13 cellular contexts compared by ENCODE assay signal in the genomic region with DNA sequence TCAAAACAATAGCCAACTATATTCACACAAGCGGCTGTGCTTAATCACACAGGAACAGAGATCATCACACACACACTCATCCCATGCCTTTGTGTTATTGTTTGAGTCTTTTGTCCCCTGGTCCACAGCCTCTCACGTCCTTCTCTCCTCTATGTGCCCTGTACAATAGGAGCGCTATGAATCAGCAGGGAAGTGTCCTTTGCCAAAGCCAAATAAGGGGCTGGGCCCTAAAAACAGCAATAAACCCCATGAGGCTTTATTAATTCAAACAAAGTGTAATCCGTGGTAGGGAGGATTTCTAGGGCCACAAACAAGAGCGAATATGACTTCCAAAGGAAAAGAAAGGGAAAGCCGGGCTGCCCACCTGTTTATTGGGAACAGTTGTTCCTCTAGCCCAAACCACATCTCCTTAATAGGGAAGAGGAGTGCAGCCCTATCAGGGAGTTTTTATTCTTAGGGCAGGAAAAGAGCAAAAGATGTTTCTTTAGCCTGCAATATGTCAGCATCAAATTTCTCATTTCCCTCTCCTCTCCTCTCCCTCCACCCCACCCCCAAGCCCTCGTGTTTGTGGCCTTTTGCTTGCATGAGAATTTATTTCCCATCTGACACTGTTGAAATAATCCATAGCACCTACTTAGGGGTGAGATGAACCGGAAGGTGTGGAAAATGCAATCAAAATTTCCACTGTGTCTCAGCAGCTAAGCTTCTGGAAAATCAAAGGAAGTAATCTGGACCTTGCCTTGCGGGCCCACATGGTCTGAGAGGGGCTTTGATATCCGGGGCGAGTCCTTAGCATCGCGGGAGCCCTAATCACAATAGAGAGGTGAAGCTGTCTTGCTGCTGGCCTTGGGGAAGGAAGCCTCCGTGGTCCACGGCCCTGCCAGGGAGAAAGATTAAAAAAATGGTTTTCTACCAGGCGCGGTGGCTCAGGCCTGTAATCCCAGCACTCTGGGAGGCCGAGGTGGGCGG. TPM values are rescaled to one million over a fixed set of nuclear protein-coding genes. Genes with fewer than 3 reads are reported as not detected.
A peak's percentile ranks its signal among the peaks of the same experiment; 100 is the strongest.
DNase-seq lines count a peak whose midpoint lies in the region; ATAC-seq and TF ChIP-seq lines count a peak whose summit lies in the region.
"Had no signal": no experiment of that assay in that cellular context is flagged by ENCODE, and none has a peak within 500 bp of the region (broad histone marks: within the 10 kb centered on the region; RNA-seq: fewer than 3 reads in every experiment).

No MANE protein-coding gene starts in this region.

- no peaks in the 10 kb centered on the region for H3K36me3 ChIP-seq in left ventricle myocardium inferior
- H3K36me3 ChIP-seq in mucosa of descending colon (ENCODE audit: low read depth), result no peaks in the 10 kb centered on the region
- no peaks in the 10 kb centered on the region for H3K36me3 ChIP-seq in trophoblast cell (ENCODE audit: control insufficient read depth in 1 of 2, insufficient read depth in 2 of 2, low read length in 2 of 2)

- intact Hi-C loops in left ventricle myocardium inferior (cut with micrococcal nuclease) (no loop called here), left ventricle myocardium superior (cut with micrococcal nuclease) (no loop called here), mucosa of descending colon (cut with DNase I, micrococcal nuclease) (no loop called here)

- no peaks in the 10 kb centered on the region for H3K79me1 ChIP-seq in trophoblast cell (ENCODE audit: low read length)

- H3K4me1 Mint-ChIP-seq in activated T-cell treated with anti-CD3 and anti-CD28 coated beads, Interleukin-2, amount 50 U/mL, for 4 hours (ENCODE audit: low read depth), result peaks cover 2% of the 10 kb centered on the region
- H3K4me1 Mint-ChIP-seq: mesothelial cell of epicardium had no signal

- H3K9ac ChIP-seq in trophoblast cell (ENCODE audit: low read length), result no peak overlapping the region

- no peaks in the 10 kb centered on the region for H3K9me3 Mint-ChIP-seq in activated T-cell treated with anti-CD3 and anti-CD28 coated beads, Interleukin-2, amount 50 U/mL, for 4 hours

- H2BK120ac ChIP-seq in trophoblast cell (ENCODE audit: insufficient read depth, low read length, poor library complexity), result no peak overlapping the region

- no peak overlapping the region for H4K12ac ChIP-seq in trophoblast cell (ENCODE audit: low read depth, low read length)

- no peak overlapping the region for H4K91ac ChIP-seq in trophoblast cell (ENCODE audit: low read depth, low read length)

- H3K27me3 ChIP-seq in left ventricle myocardium inferior (ENCODE audit: low read depth), result no peaks in the 10 kb centered on the region
- no peaks in the 10 kb centered on the region for H3K27me3 ChIP-seq in trophoblast cell (ENCODE audit: insufficient read depth, low read length)
- H3K27me3 ChIP-seq: hepatocyte had no signal

- no peak overlapping the region for H2AK5ac ChIP-seq in trophoblast cell (ENCODE audit: low read length)

- ATAC-seq in left ventricle myocardium superior (no peak), mucosa of descending colon (peak; percentile 15)
- ATAC-seq in activated T-cell treated with anti-CD3 and anti-CD28 coated beads, Interleukin-2, amount 50 U/mL, for 4 hours, result no peak
- ATAC-seq: Right ventricle myocardium inferior had no signal

- no peaks in the 10 kb centered on the region for H3K36me3 Mint-ChIP-seq in activated T-cell treated with anti-CD3 and anti-CD28 coated beads, Interleukin-2, amount 50 U/mL, for 4 hours (ENCODE audit: insufficient read depth)
- H3K36me3 Mint-ChIP-seq: mesothelial cell of epicardium had no signal

- no peak overlapping the region for H2BK12ac ChIP-seq in trophoblast cell (ENCODE audit: low read length)

- H3K4me3 Mint-ChIP-seq in activated T-cell treated with anti-CD3 and anti-CD28 coated beads, Interleukin-2, amount 50 U/mL, for 4 hours, result no peak overlapping the region
- H3K4me3 Mint-ChIP-seq: mesothelial cell of epicardium had no signal

- H4K8ac ChIP-seq in trophoblast cell (ENCODE audit: low read depth, low read length), result no peak overlapping the region

- H3K4ac ChIP-seq in trophoblast cell (ENCODE audit: low read depth, low read length), result no peak overlapping the region

- no peak for DNase-seq in left ventricle myocardium inferior
- DNase-seq in left ventricle myocardium superior, result no peak
- DNase-seq in mucosa of descending colon, result no peak
- no peak for DNase-seq in activated T-cell treated with anti-CD3 and anti-CD28 coated beads, Interleukin-2, amount 50 U/mL, for 48 hours
- no peak for DNase-seq in trophoblast cell
- DNase-seq in activated CD4-positive, alpha-beta T cell treated with anti-CD3 and anti-CD28 coated beads, Interleukin-2, amount 50 U/mL, for 4 hours, result no peak
- no peak for DNase-seq in activated T-cell treated with anti-CD3 and anti-CD28 coated beads, Interleukin-2, amount 50 U/mL, for 4 hours
- DNase-seq: activated CD4-positive, CD25-positive, alpha-beta regulatory T cell had no signal

- H3K4me2 ChIP-seq in trophoblast cell (ENCODE audit: low read length), result no peak overlapping the region
- H3K4me2 ChIP-seq: hepatocyte had no signal

- no peaks in the 10 kb centered on the region for H3K27me3 Mint-ChIP-seq in activated T-cell treated with anti-CD3 and anti-CD28 coated beads, Interleukin-2, amount 50 U/mL, for 4 hours (ENCODE audit: low read depth)

- WGBS in trophoblast cell (ENCODE audit: extremely low coverage, insufficient coverage, insufficient read length), result no CpG with 5 or more reads among the region's 19 CpGs

- H3K9me3 ChIP-seq in left ventricle myocardium inferior (replicated peaks) (no peaks in the 10 kb centered on the region), mucosa of descending colon (no peaks in the 10 kb centered on the region), trophoblast cell (ENCODE audit: insufficient read depth, low read depth, low read length) (no peaks in the 10 kb centered on the region)

- H3K18ac ChIP-seq in trophoblast cell (ENCODE audit: low read length), result no peak overlapping the region

- peak overlapping the region; percentile 21 for H3K27ac ChIP-seq in left ventricle myocardium inferior (replicated peaks)
- peak overlapping the region; percentile 70 for H3K27ac ChIP-seq in cingulate gyrus (ENCODE audit: low read depth, low read length)
- H3K27ac ChIP-seq in trophoblast cell (ENCODE audit: low read depth, low read length), result no peak overlapping the region
- H3K27ac ChIP-seq: coronary artery, hepatocyte had no signal

- H2BK5ac ChIP-seq in trophoblast cell (ENCODE audit: low read depth, low read length, poor library complexity), result no peak overlapping the region

- H3K4me1 ChIP-seq in left ventricle myocardium inferior, result peaks cover 21% of the 10 kb centered on the region
- H3K4me1 ChIP-seq in mucosa of descending colon (ENCODE audit: low read depth), result peaks cover 5% of the 10 kb centered on the region
- H3K4me1 ChIP-seq in trophoblast cell (ENCODE audit: control insufficient read depth in 1 of 2, insufficient read depth in 2 of 2, low read length in 2 of 2), result no peaks in the 10 kb centered on the region

- no peak overlapping the region for H2AFZ ChIP-seq in trophoblast cell (ENCODE audit: insufficient read depth, low read length, poor library complexity)
- H2AFZ ChIP-seq: hepatocyte had no signal

- no peaks in the 10 kb centered on the region for H3K79me2 ChIP-seq in trophoblast cell (ENCODE audit: control insufficient read depth, insufficient read depth, low read length, poor library complexity)
- H3K79me2 ChIP-seq: hepatocyte had no signal

- no peak overlapping the region for H3K23ac ChIP-seq in trophoblast cell (ENCODE audit: low read length)

- TF ChIP-seq CTCF in left ventricle myocardium inferior (IDR thresholded peaks at IDR 0.05; ENCODE audit: borderline replicate concordance) (no peak), mucosa of descending colon (IDR thresholded peaks at IDR 0.05) (no peak)

- no peak overlapping the region for H3K4me3 ChIP-seq in left ventricle myocardium inferior
- H3K4me3 ChIP-seq in mucosa of descending colon, result no peak overlapping the region
- no peak overlapping the region for H3K4me3 ChIP-seq in trophoblast cell (ENCODE audit: low read depth, low read length)
- H3K4me3 ChIP-seq: coronary artery, hepatocyte had no signal

- no peak overlapping the region for H3K14ac ChIP-seq in trophoblast cell (ENCODE audit: low read length)

RNA-seq across cellular contexts. Expression of a gene that starts 45.3 kb away (rescaled TPM):
- 15.7 TPM for total RNA-seq in left ventricle myocardium inferior
- 19.5 TPM for total RNA-seq in left ventricle myocardium superior
- total RNA-seq in mucosa of descending colon, result 10 to 100 TPM in 2 of 3 donors, 1 to 10 TPM in 1; 9.5 to 90.3 (median 11.7) TPM
- polyA plus RNA-seq in trophoblast cell (2013), result 5.0 and 5.7 TPM in 2 replicates
- total RNA-seq in activated T-cell treated with anti-CD3 and anti-CD28 coated beads, Interleukin-2, amount 50 U/mL, for 4 hours, result 10 to 100 TPM; 26.2 to 28.3 (median 27.7) TPM
